ENCODE assay signal across 1 cellular context in genomic region chr13:112994084-112994780, GRCh38.
TF ChIP-seq lines count a peak whose summit lies in the region.

No MANE protein-coding gene starts in this region.

TF ChIP-seq in H1, 55 proteins besides CTCF, POLR2A, EP300 and RAD21 (continued from another document):
- TF ChIP-seq USF2 (IDR thresholded peaks at IDR 0.05; ENCODE audit: low read length) (no peak), RBBP5 (IDR thresholded peaks at IDR 0.05; ENCODE audit: borderline replicate concordance, low read depth, low read length) (no peak), EZH2 (IDR thresholded peaks at IDR 0.05; ENCODE audit: low read depth, low read length, severe bottlenecking) (no peak), SP4 (IDR thresholded peaks at IDR 0.05; ENCODE audit: low read length) (no peak), GABPA (IDR thresholded peaks at IDR 0.05; ENCODE audit: borderline replicate concordance, insufficient read depth, low read length) (no peak), CBX8 (IDR thresholded peaks at IDR 0.05; ENCODE audit: borderline replicate concordance, low read depth, low read length) (no peak)
- TF ChIP-seq, protein P1, sequence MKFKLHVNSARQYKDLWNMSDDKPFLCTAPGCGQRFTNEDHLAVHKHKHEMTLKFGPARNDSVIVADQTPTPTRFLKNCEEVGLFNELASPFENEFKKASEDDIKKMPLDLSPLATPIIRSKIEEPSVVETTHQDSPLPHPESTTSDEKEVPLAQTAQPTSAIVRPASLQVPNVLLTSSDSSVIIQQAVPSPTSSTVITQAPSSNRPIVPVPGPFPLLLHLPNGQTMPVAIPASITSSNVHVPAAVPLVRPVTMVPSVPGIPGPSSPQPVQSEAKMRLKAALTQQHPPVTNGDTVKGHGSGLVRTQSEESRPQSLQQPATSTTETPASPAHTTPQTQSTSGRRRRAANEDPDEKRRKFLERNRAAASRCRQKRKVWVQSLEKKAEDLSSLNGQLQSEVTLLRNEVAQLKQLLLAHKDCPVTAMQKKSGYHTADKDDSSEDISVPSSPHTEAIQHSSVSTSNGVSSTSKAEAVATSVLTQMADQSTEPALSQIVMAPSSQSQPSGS (IDR thresholded peaks at IDR 0.05; ENCODE audit: low read length): no peak
